Comparison of ENCODE assay signal across 39 cellular contexts in the genomic region with DNA sequence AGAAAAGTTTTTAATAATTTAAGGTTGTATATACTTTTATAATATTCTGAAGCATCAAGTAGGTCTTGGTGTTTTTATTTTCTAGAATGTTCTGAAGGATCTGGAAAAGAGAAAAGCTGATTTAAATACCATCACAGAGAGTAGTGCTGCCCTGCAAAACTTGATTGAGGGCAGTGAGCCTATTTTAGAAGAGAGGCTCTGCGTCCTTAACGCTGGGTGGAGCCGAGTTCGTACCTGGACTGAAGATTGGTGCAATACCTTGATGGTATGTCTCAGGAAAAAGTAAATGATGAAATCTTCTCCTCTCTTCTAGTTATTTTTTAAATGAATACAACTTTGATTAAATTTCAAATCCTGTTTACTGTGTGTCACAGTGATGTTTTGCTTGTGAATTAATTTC.
"Had no signal": no experiment of that assay in that cellular context is flagged by ENCODE, and none has a peak within 500 bp of the region (broad histone marks: within the 10 kb centered on the region; RNA-seq: fewer than 3 reads in every experiment).

No MANE protein-coding gene starts in this region.

- H3K9me3 Mint-ChIP-seq: activated naive CD8-positive, alpha-beta T cell treated with anti-CD3 and anti-CD28 coated beads, Interleukin-2, amount 10 ng/mL, durations not matched to agents 7 days and 5 days; activated T-cell treated with anti-CD3 and anti-CD28 coated beads, Interleukin-2, amount 50 U/mL, for 24 hours; central memory CD8-positive, alpha-beta T cell had no signal

- H3K4me1 Mint-ChIP-seq: activated naive CD4-positive, alpha-beta T cell treated with anti-CD3 and anti-CD28 coated beads, Interleukin-2, amount 10 ng/mL, durations not matched to agents 7 days and 5 days; brain had no signal

- H3K9me3 ChIP-seq: adrenal gland, ascending aorta, body of pancreas, breast epithelium had no signal

- H3K36me3 ChIP-seq: breast epithelium had no signal

- H3K27me3 ChIP-seq: adrenal gland, ascending aorta, body of pancreas, brain microvascular endothelial cell, breast epithelium, cardiac muscle cell had no signal

- H3K4me3 Mint-ChIP-seq: activated naive CD4-positive, alpha-beta T cell treated with anti-CD3 and anti-CD28 coated beads for 36 hours; activated naive CD4-positive, alpha-beta T cell treated with anti-CD3 and anti-CD28 coated beads, Interleukin-2, amount 10 ng/mL, durations not matched to agents 7 days and 5 days; activated naive CD4-positive, alpha-beta T cell treated with anti-CD3 and anti-CD28 coated beads, Interleukin-2, amount 50 U/mL, for 24 hours; activated naive CD8-positive, alpha-beta T cell; activated naive CD8-positive, alpha-beta T cell treated with anti-CD3 and anti-CD28 coated beads for 36 hours; activated naive CD8-positive, alpha-beta T cell treated with anti-CD3 and anti-CD28 coated beads, Interleukin-2, amount 10 ng/mL, durations not matched to agents 7 days and 5 days; activated naive CD8-positive, alpha-beta T cell treated with anti-CD3 and anti-CD28 coated beads, Interleukin-2, amount 50 U/mL, for 24 hours; activated T-cell treated with anti-CD3 and anti-CD28 coated beads, Interleukin-2, amount 50 U/mL, for 24 hours; activated T-cell treated with anti-CD3 and anti-CD28 coated beads, Interleukin-2, amount 50 U/mL, for 4 hours; activated T-cell treated with anti-CD3 and anti-CD28 coated beads, Interleukin-2, amount 50 U/mL, for 72 hours; activated T-helper 1 cell treated with anti-CD3 and anti-CD28 coated beads, Interleukin-12 subunit alpha, Interleukin-12 subunit beta, Interleukin-2, Interleukin-4 antibody, amounts not matched to agents 30 ng/mL and 10 ng/mL and 1 ng/mL, durations not matched to agents 14 hours and 24 hours and 36 hours; activated T-helper 17 cell treated with anti-CD3 and anti-CD28 coated beads, Interleukin-2, amount 50 U/mL, for 72 hours; brain; central memory CD8-positive, alpha-beta T cell had no signal

- H3K27ac ChIP-seq: adrenal gland, ascending aorta, body of pancreas, brain microvascular endothelial cell, breast epithelium, cardiac muscle cell had no signal

- H3K4me3 ChIP-seq: adrenal gland, ascending aorta, body of pancreas, breast epithelium, cardiac muscle cell had no signal

- ATAC-seq: activated naive CD4-positive, alpha-beta T cell treated with anti-CD3 and anti-CD28 coated beads, Interleukin-2, amount 50 U/mL, for 72 hours; activated naive CD8-positive, alpha-beta T cell treated with anti-CD3 and anti-CD28 coated beads, Interleukin-2, amount 50 U/mL, for 24 hours; activated T-cell treated with anti-CD3 and anti-CD28 coated beads, Interleukin-2, amount 50 U/mL, for 4 hours; activated T-cell treated with anti-CD3 and anti-CD28 coated beads, Interleukin-2, amount 50 U/mL, for 72 hours; activated T-helper 17 cell treated with anti-CD3 and anti-CD28 coated beads, Interleukin-2, amount 50 U/mL, for 72 hours; body of pancreas had no signal

- H3K27ac Mint-ChIP-seq: activated naive CD4-positive, alpha-beta T cell treated with anti-CD3 and anti-CD28 coated beads for 36 hours; activated naive CD4-positive, alpha-beta T cell treated with anti-CD3 and anti-CD28 coated beads, Interleukin-2, amount 10 ng/mL, durations not matched to agents 7 days and 5 days; activated naive CD4-positive, alpha-beta T cell treated with anti-CD3 and anti-CD28 coated beads, Interleukin-2, amount 50 U/mL, for 24 hours; activated naive CD4-positive, alpha-beta T cell treated with anti-CD3 and anti-CD28 coated beads, Interleukin-2, amount 50 U/mL, for 72 hours; activated naive CD8-positive, alpha-beta T cell; activated naive CD8-positive, alpha-beta T cell treated with anti-CD3 and anti-CD28 coated beads for 36 hours; activated naive CD8-positive, alpha-beta T cell treated with anti-CD3 and anti-CD28 coated beads, Interleukin-2, amount 10 ng/mL, durations not matched to agents 7 days and 5 days; activated naive CD8-positive, alpha-beta T cell treated with anti-CD3 and anti-CD28 coated beads, Interleukin-2, amount 50 U/mL, for 24 hours; activated T-cell treated with anti-CD3 and anti-CD28 coated beads, Interleukin-2, amount 50 U/mL, for 24 hours; activated T-cell treated with anti-CD3 and anti-CD28 coated beads, Interleukin-2, amount 50 U/mL, for 72 hours; activated T-helper 1 cell treated with anti-CD3 and anti-CD28 coated beads, Interleukin-12 subunit alpha, Interleukin-12 subunit beta, Interleukin-2, Interleukin-4 antibody, amounts not matched to agents 30 ng/mL and 10 ng/mL and 1 ng/mL, durations not matched to agents 14 hours and 24 hours and 36 hours; activated T-helper 17 cell treated with anti-CD3 and anti-CD28 coated beads, Interleukin-2, amount 50 U/mL, for 72 hours; activated T-helper 2 cell treated with anti-CD3 and anti-CD28 coated beads, Interferon-gamma antibody, Interleukin-2, Interleukin-4, amounts not matched to agents 10 μg/mL and 5 μg/mL and 100 μg/mL, durations not matched to agents 14 hours and 24 hours and 36 hours; brain had no signal

- DNase-seq: activated effector memory CD4-positive, alpha-beta T cell treated with anti-CD3 and anti-CD28 coated beads, Interleukin-2, amount 50 U/mL, for 16 hours; activated effector memory CD4-positive, alpha-beta T cell treated with Interleukin-2 at 50 U/mL for 16 hours; activated gamma-delta T cell; activated gamma-delta T cell treated with Interleukin-2 at 50 U/mL for 16 hours; activated naive CD4-positive, alpha-beta T cell; activated naive CD4-positive, alpha-beta T cell treated with anti-CD3 and anti-CD28 coated beads for 36 hours; activated naive CD4-positive, alpha-beta T cell treated with anti-CD3 and anti-CD28 coated beads, Interleukin-2, amount 10 ng/mL, durations not matched to agents 7 days and 5 days; activated naive CD4-positive, alpha-beta T cell treated with anti-CD3 and anti-CD28 coated beads, Interleukin-2, amount 50 U/mL, for 16 hours; activated naive CD4-positive, alpha-beta T cell treated with Interleukin-2 at 50 U/mL for 16 hours; activated naive CD8-positive, alpha-beta T cell treated with anti-CD3 and anti-CD28 coated beads for 36 hours; activated naive CD8-positive, alpha-beta T cell treated with anti-CD3 and anti-CD28 coated beads, Interleukin-2, amount 10 ng/mL, durations not matched to agents 7 days and 5 days; activated naive CD8-positive, alpha-beta T cell treated with anti-CD3 and anti-CD28 coated beads, Interleukin-2, amount 50 U/mL, for 24 hours; activated T-cell treated with anti-CD3 and anti-CD28 coated beads for 4 hours; activated T-cell treated with anti-CD3 and anti-CD28 coated beads, Interleukin-2, amount 50 U/mL, for 1 hour; activated T-cell treated with anti-CD3 and anti-CD28 coated beads, Interleukin-2, amount 50 U/mL, for 24 hours; activated T-cell treated with anti-CD3 and anti-CD28 coated beads, Interleukin-2, amount 50 U/mL, for 4 hours; activated T-cell treated with anti-CD3 and anti-CD28 coated beads, Interleukin-2, amount 50 U/mL, for 48 hours; activated T-cell treated with anti-CD3 and anti-CD28 coated beads, Interleukin-2, amount 50 U/mL, for 72 hours; adrenal gland; amniotic stem cell; amygdala; anterior cingulate cortex; aorta; body of pancreas; brain microvascular endothelial cell; caudate nucleus; central memory CD4-positive, alpha-beta T cell; cerebellar nuclear complex had no signal

- H3K4me1 ChIP-seq: adrenal gland, ascending aorta, body of pancreas, breast epithelium had no signal
